In genomic region chr12:131101703-131102492, GRCh38 we compare ENCODE assay signal across 10 cellular contexts.
DNase-seq lines count a peak whose midpoint lies in the region; ATAC-seq and FAIRE-seq lines count a peak whose summit lies in the region.
"Had no signal": no experiment of that assay in that cellular context is flagged by ENCODE, and none has a peak within 500 bp of the region (broad histone marks: within the 10 kb centered on the region; RNA-seq: fewer than 3 reads in every experiment).

No MANE protein-coding gene starts in this region.

- peak; percentile 70 for ATAC-seq in GM18907 (IDR thresholded peaks at IDR 0.05; ENCODE audit: unreplicated experiment)
- ATAC-seq in HG02571 (IDR thresholded peaks at IDR 0.05; ENCODE audit: unreplicated experiment), result peak; percentile 39
- no peak for ATAC-seq in sciatic nerve
- ATAC-seq in GM19035 (IDR thresholded peaks at IDR 0.05; ENCODE audit: unreplicated experiment), result no peak

- intact Hi-C loops in sciatic nerve (cut with DNase I), result loop anchor here (10.0 kb wide), 1 partner anchor 353 kb away; no protein-coding TSS in a partner anchor

- FAIRE-seq in RCC 7860 (lab: Jason Lieb, UNC), result no peak

- DNase-seq in Kasumi-1 (lab: John Stamatoyannopoulos, UW) (peak; percentile 3 to 28), sciatic nerve (ENCODE audit: low spot score) (peak; percentile 40), RCC 7860 (ENCODE audit: low spot score) (no peak)
- DNase-seq in activated naive CD4-positive, alpha-beta T cell (lab: John Stamatoyannopoulos, UW), result no peak
- no peak for DNase-seq in stimulated activated CD4-positive, alpha-beta T cell treated with anti-CD3 and anti-CD28 coated beads, Interleukin-1b, Interleukin-23, amount 100 ng/mL, for 48 hours
- DNase-seq: dermis blood vessel endothelial cell, SHP77 had no signal

Comparison
In these comparisons a context has a peak if more than half of its experiments do, and no peak if none do; other contexts are left out.
1. ATAC-seq: peak in GM18907 (single experiment) and HG02571 (single experiment); none in sciatic nerve (single experiment) and GM19035 (single experiment).
2. DNase-seq: peak in Kasumi-1 (2 of 2) and sciatic nerve (single experiment); none in RCC 7860 (single experiment), activated naive CD4-positive, alpha-beta T cell (0 of 4) and stimulated activated CD4-positive, alpha-beta T cell treated with anti-CD3 and anti-CD28 coated beads, Interleukin-1b, Interleukin-23, amount 100 ng/mL, for 48 hours (single experiment).